In genomic region chr1:167713330-167714081, GRCh38 we compare ENCODE assay signal across 8 cellular contexts.
DNase-seq lines count a peak whose midpoint lies in the region; ATAC-seq and TF ChIP-seq lines count a peak whose summit lies in the region.

No MANE protein-coding gene starts in this region.

- H3K36me3 ChIP-seq in NT2/D1 (ENCODE audit: insufficient read depth, insufficient read length, low read length): no peaks in the 10 kb centered on the region

- peaks cover 26% of the 10 kb centered on the region for H3K27me3 ChIP-seq in NT2/D1 (ENCODE audit: insufficient read depth, insufficient read length)

- ATAC-seq in GM21528 (IDR thresholded peaks at IDR 0.05; ENCODE audit: low FRiP score, unreplicated experiment) (no peak), GM18861 (IDR thresholded peaks at IDR 0.05; ENCODE audit: unreplicated experiment) (no peak), GM18505 (IDR thresholded peaks at IDR 0.05; ENCODE audit: unreplicated experiment) (no peak)

- H3K9ac ChIP-seq in NT2/D1 (ENCODE audit: insufficient read length, low read depth): peak overlapping the region; percentile 99

- no peaks in the 10 kb centered on the region for H3K4me1 ChIP-seq in NT2/D1 (ENCODE audit: insufficient read depth, insufficient read length)

- H3K4me3 ChIP-seq in NT2/D1 (ENCODE audit: insufficient read length, low read depth): peak overlapping the region; percentile 92

- H3K9me3 ChIP-seq in NT2/D1 (ENCODE audit: insufficient read depth, low read length): no peaks in the 10 kb centered on the region

- TF ChIP-seq POLR2A in GM18505 (IDR thresholded peaks at IDR 0.05; ENCODE audit: borderline replicate concordance, extremely low read depth, insufficient read depth, insufficient read length): no peak

- DNase-seq in ELR (ENCODE audit: low read depth) (peak; percentile 30), NT2/D1 (ENCODE audit: low read depth, low spot score) (no peak), astrocyte of the hippocampus (ENCODE audit: low read depth, low spot score) (peak; percentile 54), left kidney (ENCODE audit: low read depth, low spot score) (peak; percentile 60)
- DNase-seq in stimulated activated naive CD4-positive, alpha-beta T cell treated with Interleukin-2 at 50 U/mL for 16 hours (lab: John Stamatoyannopoulos, UW): peak; percentile 4
